In genomic region chr2:15182275-15182674, GRCh38 we compare ENCODE assay signal across 28 cellular contexts.
"Had no signal": no experiment of that assay in that cellular context is flagged by ENCODE, and none has a peak within 500 bp of the region (broad histone marks: within the 10 kb centered on the region; RNA-seq: fewer than 3 reads in every experiment).

No MANE protein-coding gene starts in this region.

- H3K4me1 Mint-ChIP-seq: memory B cell had no signal

- H3K9me3 Mint-ChIP-seq: memory B cell; naive thymus-derived CD8-positive, alpha-beta T cell; nephron; neural crest cell; stimulated activated effector memory CD8-positive, alpha-beta T cell treated with anti-CD3 and anti-CD28 coated beads, Interleukin-12 subunit alpha, Interleukin-12 subunit beta, amount 100 ng/mL, for 72 hours; stimulated activated naive CD8-positive, alpha-beta T cell treated with anti-CD3 and anti-CD28 coated beads, Interleukin-15, Interleukin-2, amounts not matched to agents 100 ng/mL and 50 ng/mL, for 24 hours had no signal

- ATAC-seq: left cardiac atrium; left lobe of liver; naive thymus-derived CD8-positive, alpha-beta T cell; pancreas; sciatic nerve; stimulated activated effector memory CD8-positive, alpha-beta T cell treated with anti-CD3 and anti-CD28 coated beads, Interleukin-12 subunit alpha, Interleukin-12 subunit beta, amount 100 ng/mL, for 72 hours had no signal

- H3K4me3 ChIP-seq: pancreas, prostate gland, right atrium auricular region, skin epidermis, suprapubic skin, thoracic aorta, tibial artery, uterus had no signal

- H3K4me1 ChIP-seq: pancreas, prostate gland, right atrium auricular region, suprapubic skin, tibial artery, uterus had no signal

- FAIRE-seq: keratinocyte, pancreas had no signal

- H3K36me3 Mint-ChIP-seq: stimulated activated effector memory CD8-positive, alpha-beta T cell treated with anti-CD3 and anti-CD28 coated beads, Interleukin-12 subunit alpha, Interleukin-12 subunit beta, amount 100 ng/mL, for 72 hours had no signal

- H3K27me3 ChIP-seq: pancreas, right atrium auricular region, suprapubic skin, tibial artery, uterus had no signal

- H3K36me3 ChIP-seq: prostate gland, right atrium auricular region, thoracic aorta, uterus had no signal

- H3K27me3 Mint-ChIP-seq: memory B cell; naive thymus-derived CD8-positive, alpha-beta T cell had no signal

- H3K27ac ChIP-seq: pancreas, prostate gland, right atrium auricular region, skin epidermis, suprapubic skin, thoracic aorta, tibial artery, uterus had no signal

- H3K4me3 Mint-ChIP-seq: memory B cell; naive thymus-derived CD8-positive, alpha-beta T cell; nephron; neural crest cell; stimulated activated effector memory CD8-positive, alpha-beta T cell treated with anti-CD3 and anti-CD28 coated beads, Interleukin-12 subunit alpha, Interleukin-12 subunit beta, amount 100 ng/mL, for 72 hours; stimulated activated naive CD8-positive, alpha-beta T cell treated with anti-CD3 and anti-CD28 coated beads, Interleukin-15, Interleukin-2, amounts not matched to agents 100 ng/mL and 50 ng/mL, for 24 hours had no signal

- H3K9me3 ChIP-seq: pancreas, prostate gland, right atrium auricular region, suprapubic skin, thoracic aorta, tibial artery, uterus had no signal

- H3K27ac Mint-ChIP-seq: memory B cell; naive thymus-derived CD8-positive, alpha-beta T cell; nephron; stimulated activated effector memory CD8-positive, alpha-beta T cell treated with anti-CD3 and anti-CD28 coated beads, Interleukin-12 subunit alpha, Interleukin-12 subunit beta, amount 100 ng/mL, for 72 hours; stimulated activated naive CD8-positive, alpha-beta T cell treated with anti-CD3 and anti-CD28 coated beads, Interleukin-15, Interleukin-2, amounts not matched to agents 100 ng/mL and 50 ng/mL, for 24 hours had no signal

- DNase-seq: hippocampal formation; kidney glomerular epithelial cell; left cardiac atrium; naive thymus-derived CD8-positive, alpha-beta T cell; nucleus accumbens; pancreas; posterior cingulate gyrus; stimulated activated CD4-positive, alpha-beta T cell treated with anti-CD3 and anti-CD28 coated beads, Interleukin-12 subunit alpha, Interleukin-12 subunit beta, amount 100 ng/mL, for 4 hours; stimulated activated CD4-positive, alpha-beta T cell treated with anti-CD3 and anti-CD28 coated beads, Interleukin-15, amount 100 ng/mL, for 24 hours; stimulated activated CD4-positive, alpha-beta T cell treated with anti-CD3 and anti-CD28 coated beads, Interleukin-2, amount 100 ng/mL, for 24 hours; stimulated activated CD4-positive, alpha-beta T cell treated with anti-CD3 and anti-CD28 coated beads, Interleukin-4, amount 100 ng/mL, for 24 hours; stimulated activated naive CD4-positive, alpha-beta T cell; tibial artery; trophoblast cell; uterus had no signal
